Comparison of ENCODE assay signal across 17 cellular contexts in the genomic region with DNA sequence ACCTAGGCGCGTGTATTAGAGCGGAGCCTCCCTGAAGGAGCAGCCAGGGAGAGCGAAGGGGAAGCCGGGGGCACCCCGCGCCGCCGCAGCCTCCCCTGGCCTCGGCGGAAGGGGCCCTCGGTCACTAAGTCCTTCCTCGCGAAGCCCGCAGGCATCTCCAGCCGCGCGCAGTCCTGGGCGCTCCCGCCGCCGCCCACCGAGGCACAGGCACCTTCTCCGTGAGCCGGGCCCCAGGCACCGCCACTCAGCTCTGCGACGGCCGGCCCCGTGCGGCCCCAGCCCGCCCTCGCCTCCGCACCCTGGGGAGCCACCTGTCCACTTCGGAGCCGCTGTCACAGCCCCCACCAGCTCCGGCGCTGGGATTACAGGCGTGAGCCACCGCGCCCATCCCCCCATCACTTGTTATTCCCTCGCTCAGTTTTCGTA.
DNase-seq lines count a peak whose midpoint lies in the region; ATAC-seq, FAIRE-seq and TF ChIP-seq lines count a peak whose summit lies in the region.
"Had no signal": no experiment of that assay in that cellular context is flagged by ENCODE, and none has a peak within 500 bp of the region (broad histone marks: within the 10 kb centered on the region; RNA-seq: fewer than 3 reads in every experiment).

No MANE protein-coding gene starts in this region.

- H3K27me3 Mint-ChIP-seq in astrocyte (ENCODE audit: low read depth, unreplicated experiment) = peaks cover 7% of the 10 kb centered on the region
- H3K27me3 Mint-ChIP-seq in glutamatergic neuron (ENCODE audit: unreplicated experiment) = peaks cover 7% of the 10 kb centered on the region
- H3K27me3 Mint-ChIP-seq in natural killer cell (ENCODE audit: low read depth in 2 of 2) = peaks cover 45 to 92% of the 10 kb centered on the region in 2 donors

- H3K27ac ChIP-seq in astrocyte (ENCODE audit: low read depth, low read length) (no peak overlapping the region), trophoblast cell (ENCODE audit: low read depth, low read length) (no peak overlapping the region)

- H3K9me3 ChIP-seq in astrocyte (ENCODE audit: insufficient read depth, low read depth, low read length) = peaks cover 2% of the 10 kb centered on the region
- no peaks in the 10 kb centered on the region for H3K9me3 ChIP-seq in trophoblast cell (ENCODE audit: insufficient read depth, low read depth, low read length)

- no peaks in the 10 kb centered on the region for H3K79me2 ChIP-seq in astrocyte (ENCODE audit: insufficient read depth, low read length)
- no peaks in the 10 kb centered on the region for H3K79me2 ChIP-seq in trophoblast cell (ENCODE audit: control insufficient read depth, insufficient read depth, low read length, poor library complexity)

- peak overlapping the region; percentile 82 for H3K4me3 Mint-ChIP-seq in astrocyte (ENCODE audit: unreplicated experiment)
- peak overlapping the region; percentile 85 for H3K4me3 Mint-ChIP-seq in glutamatergic neuron (ENCODE audit: unreplicated experiment)
- H3K4me3 Mint-ChIP-seq in natural killer cell = no peak overlapping the region
- H3K4me3 Mint-ChIP-seq: dendritic cell treated with granulocyte-macrophage colony-stimulating factor and Interleukin-4, amounts not matched to agents 40 ng/mL and 50 ng/mL, for 4 days; stimulated activated memory B cell treated with anti-CD40 and anti-IgM and Interleukin-4, amounts not matched to agents 10 μg/mL and 1 μg/mL and 100 μg/mL, for 72 hours had no signal

- H3K4me1 ChIP-seq in astrocyte (ENCODE audit: insufficient read depth, low read length) = no peaks in the 10 kb centered on the region
- H3K4me1 ChIP-seq in trophoblast cell (ENCODE audit: control insufficient read depth in 1 of 2, insufficient read depth in 2 of 2, low read length in 2 of 2) = peaks cover 0 to 5% of the 10 kb centered on the region in 2 experiments
- H3K4me1 ChIP-seq: HAP-1 had no signal

- no peak overlapping the region for H2BK120ac ChIP-seq in trophoblast cell (ENCODE audit: insufficient read depth, low read length, poor library complexity)

- H3K9me3 Mint-ChIP-seq in astrocyte (ENCODE audit: unreplicated experiment) = peaks cover 8% of the 10 kb centered on the region
- peaks cover 9% of the 10 kb centered on the region for H3K9me3 Mint-ChIP-seq in glutamatergic neuron (ENCODE audit: unreplicated experiment)
- no peaks in the 10 kb centered on the region for H3K9me3 Mint-ChIP-seq in natural killer cell

- no peak overlapping the region for H4K91ac ChIP-seq in trophoblast cell (ENCODE audit: low read depth, low read length)

- H3K14ac ChIP-seq in trophoblast cell (ENCODE audit: low read length) = no peak overlapping the region

- H3K27me3 ChIP-seq in astrocyte (ENCODE audit: insufficient read depth, low read length) (peaks cover 4% of the 10 kb centered on the region), trophoblast cell (ENCODE audit: insufficient read depth, low read length) (peaks cover 4% of the 10 kb centered on the region)

- H3K4me3 ChIP-seq in astrocyte (ENCODE audit: insufficient read depth, low read depth, low read length) = peak overlapping the region; percentile 10
- H3K4me3 ChIP-seq in trophoblast cell (ENCODE audit: low read depth, low read length) = peak overlapping the region; percentile 52
- H3K4me3 ChIP-seq: HAP-1 had no signal

- no peak overlapping the region for H2BK5ac ChIP-seq in trophoblast cell (ENCODE audit: low read depth, low read length, poor library complexity)

- no peak for FAIRE-seq in astrocyte (lab: Jason Lieb, UNC)
- no peak for FAIRE-seq in GM19239 (lab: Jason Lieb, UNC)

- no peak overlapping the region for H2AK5ac ChIP-seq in trophoblast cell (ENCODE audit: low read length)

- H3K4ac ChIP-seq in trophoblast cell (ENCODE audit: low read depth, low read length) = no peak overlapping the region

- no peak for ATAC-seq in natural killer cell
- ATAC-seq: naive thymus-derived CD8-positive, alpha-beta T cell; stimulated activated memory B cell treated with anti-CD40 and anti-IgM and Interleukin-4, amounts not matched to agents 10 μg/mL and 1 μg/mL and 100 μg/mL, for 72 hours had no signal

- H3K4me2 ChIP-seq in astrocyte (ENCODE audit: low read length) (peak overlapping the region; percentile 74), trophoblast cell (ENCODE audit: low read length) (peak overlapping the region; percentile 58)

- TF ChIP-seq CTCF in astrocyte (IDR thresholded peaks at IDR 0.05; ENCODE audit: insufficient read depth, low read depth, low read length) (no peak), glutamatergic neuron (IDR thresholded peaks at IDR 0.05; ENCODE audit: partially characterized antibody, unreplicated experiment) (no peak), natural killer cell (IDR thresholded peaks at IDR 0.05) (no peak)

- H4K8ac ChIP-seq in trophoblast cell (ENCODE audit: low read depth, low read length) = no peak overlapping the region

- no peak overlapping the region for H4K12ac ChIP-seq in trophoblast cell (ENCODE audit: low read depth, low read length)

- H3K36me3 Mint-ChIP-seq in astrocyte (ENCODE audit: low read depth, unreplicated experiment) (no peaks in the 10 kb centered on the region), glutamatergic neuron (ENCODE audit: unreplicated experiment) (no peaks in the 10 kb centered on the region), natural killer cell (no peaks in the 10 kb centered on the region)
- H3K36me3 Mint-ChIP-seq: stimulated activated memory B cell treated with anti-CD40 and anti-IgM and Interleukin-4, amounts not matched to agents 10 μg/mL and 1 μg/mL and 100 μg/mL, for 72 hours had no signal

- no peak overlapping the region for H2BK12ac ChIP-seq in trophoblast cell (ENCODE audit: low read length)

- H3K36me3 ChIP-seq in astrocyte (ENCODE audit: insufficient read depth, low read length) (no peaks in the 10 kb centered on the region), trophoblast cell (ENCODE audit: control insufficient read depth in 1 of 2, insufficient read depth in 2 of 2, low read length in 2 of 2) (no peaks in the 10 kb centered on the region)
- H3K36me3 ChIP-seq: HAP-1 had no signal

- H3K27ac Mint-ChIP-seq in astrocyte (ENCODE audit: unreplicated experiment) (no peak overlapping the region), glutamatergic neuron (ENCODE audit: unreplicated experiment) (no peak overlapping the region), natural killer cell (no peak overlapping the region)
- H3K27ac Mint-ChIP-seq: CD14-positive monocyte; dendritic cell treated with granulocyte-macrophage colony-stimulating factor and Interleukin-4, amounts not matched to agents 40 ng/mL and 50 ng/mL, for 4 days; stimulated activated memory B cell treated with anti-CD40 and anti-IgM and Interleukin-4, amounts not matched to agents 10 μg/mL and 1 μg/mL and 100 μg/mL, for 72 hours had no signal

- H3K23ac ChIP-seq in trophoblast cell (ENCODE audit: low read length) = no peak overlapping the region

- intact Hi-C loops in natural killer cell (cut with micrococcal nuclease) = no loop called here

- no peaks in the 10 kb centered on the region for H4K20me1 ChIP-seq in astrocyte (ENCODE audit: insufficient read depth, low read length)

- no peaks in the 10 kb centered on the region for H3K79me1 ChIP-seq in trophoblast cell (ENCODE audit: low read length)

- no CpG with 5 or more reads among the region's 43 CpGs for WGBS in trophoblast cell (ENCODE audit: extremely low coverage, insufficient coverage, insufficient read length)

- peak overlapping the region; percentile 63 for H2AFZ ChIP-seq in astrocyte (ENCODE audit: low read depth, low read length)
- peak overlapping the region; percentile 2 for H2AFZ ChIP-seq in trophoblast cell (ENCODE audit: insufficient read depth, low read length, poor library complexity)

- H3K9ac ChIP-seq in astrocyte (ENCODE audit: low read length) = no peak overlapping the region
- no peak overlapping the region for H3K9ac ChIP-seq in trophoblast cell (ENCODE audit: low read length)

- no peak overlapping the region for H3K18ac ChIP-seq in trophoblast cell (ENCODE audit: low read length)

- no peaks in the 10 kb centered on the region for H3K4me1 Mint-ChIP-seq in astrocyte (ENCODE audit: low read depth, unreplicated experiment)
- H3K4me1 Mint-ChIP-seq in glutamatergic neuron (ENCODE audit: low read depth, unreplicated experiment) = peaks cover 2% of the 10 kb centered on the region
- no peaks in the 10 kb centered on the region for H3K4me1 Mint-ChIP-seq in natural killer cell
- H3K4me1 Mint-ChIP-seq: stimulated activated memory B cell treated with anti-CD40 and anti-IgM and Interleukin-4, amounts not matched to agents 10 μg/mL and 1 μg/mL and 100 μg/mL, for 72 hours had no signal

- DNase-seq in ELF-1 (ENCODE audit: low read depth, low spot score) (peak; percentile 36), astrocyte (ENCODE audit: low read depth) (no peak), glutamatergic neuron (peak; percentile 69), trophoblast cell (no peak), GM19239 (ENCODE audit: insufficient read length, low spot score) (no peak), germinal center (ENCODE audit: low spot score) (no peak), LoVo (ENCODE audit: low spot score) (no peak), natural killer cell (no peak)
- DNase-seq: activated CD4-positive, CD25-positive, alpha-beta regulatory T cell treated with anti-CD3 and anti-CD28 coated beads, Interleukin-2, amount 50 U/mL, for 72 hours; activated effector memory CD4-positive, alpha-beta T cell treated with Interleukin-2 at 50 U/mL for 16 hours; naive thymus-derived CD8-positive, alpha-beta T cell; NCI-H526; SIG-M5 had no signal

Comparison
In these comparisons a context has a peak if more than half of its experiments do, and no peak if none do; other contexts are left out.
1. DNase-seq: peak in ELF-1 (single experiment) and glutamatergic neuron (single experiment); none in astrocyte (single experiment), trophoblast cell (0 of 2), GM19239 (single experiment), germinal center (single experiment), LoVo (single experiment) and natural killer cell (single experiment).